In the genomic region with DNA sequence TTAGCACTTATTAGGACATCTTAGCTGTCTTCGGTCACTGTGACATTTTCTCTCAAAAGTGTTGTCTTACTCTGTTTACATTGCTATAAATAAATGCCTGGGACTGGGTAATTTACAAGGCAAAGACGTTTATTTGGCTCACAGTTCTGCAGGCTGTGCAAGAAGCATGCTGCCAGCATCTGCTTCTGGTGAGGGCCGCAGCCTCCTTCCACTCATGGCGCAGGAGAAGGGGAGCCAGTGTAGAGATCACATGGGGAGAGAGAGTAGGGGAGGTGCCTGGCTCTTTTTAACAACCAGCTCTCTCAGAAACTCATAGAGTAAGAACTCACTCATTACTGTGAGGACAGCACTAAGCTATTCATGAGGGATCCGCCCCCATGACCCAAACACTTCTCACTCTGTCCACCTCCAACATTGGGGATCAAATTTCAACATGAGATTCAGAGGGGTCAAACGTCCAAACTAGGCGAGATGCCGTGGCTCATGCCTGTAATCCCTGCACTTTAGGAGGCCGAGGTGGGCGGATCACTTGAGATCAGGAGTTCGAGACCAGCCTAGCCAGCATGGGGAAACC, we compare ENCODE assay signal across 14 cellular contexts. TPM values are rescaled to one million over a fixed set of nuclear protein-coding genes. Genes with fewer than 3 reads are reported as not detected.
DNase-seq lines count a peak whose midpoint lies in the region; ATAC-seq and TF ChIP-seq lines count a peak whose summit lies in the region.
"Had no signal": no experiment of that assay in that cellular context is flagged by ENCODE, and none has a peak within 500 bp of the region (broad histone marks: within the 10 kb centered on the region; RNA-seq: fewer than 3 reads in every experiment).

No MANE protein-coding gene starts in this region.

- H3K4me1 ChIP-seq in body of pancreas: peaks cover 7% of the 10 kb centered on the region
- H3K4me1 ChIP-seq in hepatocyte (ENCODE audit: insufficient read depth): no peaks in the 10 kb centered on the region
- H3K4me1 ChIP-seq in gastrocnemius medialis: peaks cover 5 to 7% of the 10 kb centered on the region in 2 donors
- H3K4me1 ChIP-seq: suprapubic skin had no signal

- no peak for TF ChIP-seq POLR2A in body of pancreas (IDR thresholded peaks at IDR 0.05)
- TF ChIP-seq POLR2A in gastrocnemius medialis (IDR thresholded peaks at IDR 0.05): no peak

- ATAC-seq in body of pancreas (peak; percentile 59), gastrocnemius medialis (peak; percentile 50 to 65), GM21786 (IDR thresholded peaks at IDR 0.05; ENCODE audit: unreplicated experiment) (no peak)
- ATAC-seq: activated naive CD4-positive, alpha-beta T cell treated with anti-CD3 and anti-CD28 coated beads, Interleukin-2, amount 50 U/mL, for 72 hours had no signal

- H3K4me3 ChIP-seq in body of pancreas (no peak overlapping the region), hepatocyte (no peak overlapping the region), gastrocnemius medialis (no peak overlapping the region)
- H3K4me3 ChIP-seq: skin epidermis, suprapubic skin had no signal

- H3K9me3 ChIP-seq in body of pancreas (no peaks in the 10 kb centered on the region), hepatocyte (ENCODE audit: low read depth) (no peaks in the 10 kb centered on the region), gastrocnemius medialis (no peaks in the 10 kb centered on the region)
- H3K9me3 ChIP-seq: suprapubic skin had no signal

- H3K79me2 ChIP-seq in hepatocyte: no peaks in the 10 kb centered on the region

- DNase-seq in HFFc6: peak; percentile 4
- DNase-seq in body of pancreas: peak; percentile 12 to 42 (median 26)
- peak; percentile 13 for DNase-seq in hepatocyte (ENCODE audit: low spot score)
- peak in 1 of 2 donors; percentile 36 for DNase-seq in gastrocnemius medialis
- no peak for DNase-seq in superior temporal gyrus (ENCODE audit: extremely low spot score)
- DNase-seq in G401 (ENCODE audit: low spot score): no peak
- no peak for DNase-seq in activated CD8-positive, alpha-beta memory T cell treated with anti-CD3 and anti-CD28 coated beads for 24 hours
- DNase-seq: cerebellar nuclear complex, erythroblast, naive B cell had no signal

- intact Hi-C loops in body of pancreas (cut with DNase I): no loop called here
- intact Hi-C loops in gastrocnemius medialis (cut with DNase I; ENCODE audit: low total_unique reads): no loop called here

- H3K27me3 ChIP-seq in body of pancreas (no peaks in the 10 kb centered on the region), hepatocyte (no peaks in the 10 kb centered on the region), gastrocnemius medialis (no peaks in the 10 kb centered on the region)
- H3K27me3 ChIP-seq: suprapubic skin had no signal

- H3K27me3 Mint-ChIP-seq in HFFc6 (ENCODE audit: insufficient read depth): peaks cover 5% of the 10 kb centered on the region
- H3K27me3 Mint-ChIP-seq: naive B cell had no signal

- H3K4me1 Mint-ChIP-seq in HFFc6 (ENCODE audit: low read depth): peaks cover 7% of the 10 kb centered on the region

- no peak overlapping the region for H2AFZ ChIP-seq in hepatocyte

- H4K20me1 ChIP-seq in hepatocyte (ENCODE audit: insufficient read depth, poor library complexity, severe bottlenecking): no peaks in the 10 kb centered on the region

- no peak overlapping the region for H3K4me3 Mint-ChIP-seq in HFFc6

- H3K27ac ChIP-seq in body of pancreas: no peak overlapping the region
- no peak overlapping the region for H3K27ac ChIP-seq in hepatocyte
- H3K27ac ChIP-seq in gastrocnemius medialis: peak overlapping the region in 3 of 4 donors; percentile 15 to 39 (median 37)
- H3K27ac ChIP-seq: skin epidermis, suprapubic skin had no signal

- no peaks in the 10 kb centered on the region for H3K9me3 Mint-ChIP-seq in HFFc6
- H3K9me3 Mint-ChIP-seq: activated naive CD4-positive, alpha-beta T cell treated with anti-CD3 and anti-CD28 coated beads, Interleukin-2, amount 50 U/mL, for 72 hours; naive B cell had no signal

- 43 to 45% methylated on average over 11 of the region's 11 CpGs for WGBS in body of pancreas, 2 donors
- 49% methylated on average over 11 of the region's 11 CpGs for WGBS in hepatocyte (ENCODE audit: low lambda C conversion rate, missing lambda C conversion rate)

- H3K36me3 ChIP-seq in body of pancreas (replicated peaks in 1 of 2; ENCODE audit: insufficient read depth in 1 of 2, low read depth in 2 of 2) (no peaks in the 10 kb centered on the region), hepatocyte (replicated peaks; ENCODE audit: insufficient read depth, low read depth) (no peaks in the 10 kb centered on the region), gastrocnemius medialis (no peaks in the 10 kb centered on the region)
- H3K36me3 ChIP-seq: suprapubic skin had no signal

- H3K36me3 Mint-ChIP-seq in HFFc6 (ENCODE audit: low read depth): no peaks in the 10 kb centered on the region
- H3K36me3 Mint-ChIP-seq: activated naive CD4-positive, alpha-beta T cell treated with anti-CD3 and anti-CD28 coated beads, Interleukin-2, amount 50 U/mL, for 72 hours; naive B cell had no signal

- H3K27ac Mint-ChIP-seq in HFFc6: no peak overlapping the region
- H3K27ac Mint-ChIP-seq: activated naive CD4-positive, alpha-beta T cell treated with anti-CD3 and anti-CD28 coated beads, Interleukin-2, amount 50 U/mL, for 72 hours had no signal

- H3K4me2 ChIP-seq in hepatocyte: no peak overlapping the region

- no peaks in the 10 kb centered on the region for H3K9me2 ChIP-seq in hepatocyte (replicated peaks; ENCODE audit: insufficient read depth)

- in situ Hi-C loops in gastrocnemius medialis (cut with MboI; ENCODE audit: low sequenced_read_pairs in 4 of 4): no loop called here
- in situ Hi-C loops in G401 (cut with HindIII; ENCODE audit: low sequenced_read_pairs): no loop called here

- TF ChIP-seq CTCF in HFFc6 (IDR thresholded peaks at IDR 0.05): no peak
- TF ChIP-seq CTCF in body of pancreas (IDR thresholded peaks at IDR 0.05): no peak
- no peak for TF ChIP-seq CTCF in hepatocyte (IDR thresholded peaks at IDR 0.05; ENCODE audit: poor library complexity)
- no peak for TF ChIP-seq CTCF in gastrocnemius medialis (IDR thresholded peaks at IDR 0.05 in 4 of 5, conservative IDR thresholded peaks at IDR 0.05 in 1 of 5)

RNA-seq across cellular contexts. Expression of gene HERC6, which starts 43.5 kb away (rescaled TPM):
- total RNA-seq in HFFc6 (2021; fragmentation: NEBNext Ultra II Directional; extraction: Animal tissue kit (Norgen Biotek cat#: 25700)): 1 to 10 TPM in 1 of 6 experiments, under 1 TPM in 5; 0.33 to 1.1 (median 0.55) TPM
- total RNA-seq in body of pancreas (1 to 10 TPM; 2.3 to 8.8 TPM), hepatocyte (6.9 and 10.0 TPM in 2 replicates), gastrocnemius medialis (1 to 10 TPM in 2 of 4 donors, under 1 TPM in 2; 0.42 to 1.6 (median 1.0) TPM)
- polyA plus RNA-seq in hepatocyte: 3.4 and 5.9 TPM in 2 replicates
- 5.5 and 6.5 TPM in 2 replicates for total RNA-seq in G401 (2014; rRNA removed; shearing (Covaris generic))

RNA-seq across cellular contexts. Expression of gene PPM1K, which starts 50.8 kb away (rescaled TPM):
- total RNA-seq in HFFc6 (2021; fragmentation: NEBNext Ultra II Directional; extraction: Animal tissue kit (Norgen Biotek cat#: 25700)): 10 to 100 TPM in 1 of 6 experiments, 1 to 10 TPM in 5; 5.8 to 11.6 (median 6.7) TPM
- total RNA-seq in body of pancreas: 10 to 100 TPM; 29.3 to 56.4 TPM
- 18.2 and 20.0 TPM in 2 replicates for total RNA-seq in hepatocyte
- 12.6 and 12.9 TPM in 2 replicates for polyA plus RNA-seq in hepatocyte
- total RNA-seq in gastrocnemius medialis: 1 to 10 TPM; 3.3 to 9.5 (median 6.9) TPM
- total RNA-seq in G401 (2014; rRNA removed; shearing (Covaris generic)): 21.2 and 21.4 TPM in 2 replicates

Comparison
In these comparisons a context has a peak if more than half of its experiments do, and no peak if none do; other contexts are left out.
1. DNase-seq: peak in HFFc6 (single experiment), body of pancreas (4 of 4) and hepatocyte (single experiment); none in superior temporal gyrus (single experiment), G401 (single experiment) and activated CD8-positive, alpha-beta memory T cell treated with anti-CD3 and anti-CD28 coated beads for 24 hours (single experiment).
2. H3K27ac ChIP-seq: peak in gastrocnemius medialis (3 of 4); none in body of pancreas (0 of 4) and hepatocyte (single experiment).